ENCODE assay signal across 37 cellular contexts in the genomic region with DNA sequence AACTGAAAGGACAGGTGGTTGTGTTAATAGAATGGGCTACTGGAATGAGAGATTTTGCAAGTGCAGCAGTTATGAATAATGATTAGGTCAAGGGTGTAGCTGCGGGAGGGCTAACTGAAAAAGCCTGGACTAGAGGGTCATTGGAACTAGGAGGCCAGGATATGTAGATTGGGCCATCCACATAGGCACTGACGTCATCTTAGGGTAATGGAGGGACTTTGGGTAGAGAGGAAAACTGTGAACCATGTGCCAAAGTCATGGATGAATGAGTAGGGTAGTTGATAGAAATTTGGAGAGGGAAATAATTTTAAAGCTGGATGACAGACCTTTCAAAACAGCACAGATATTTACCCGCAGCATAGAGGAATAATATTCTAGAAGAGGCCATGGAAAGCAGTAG.
"Had no signal": no experiment of that assay in that cellular context is flagged by ENCODE, and none has a peak within 500 bp of the region (broad histone marks: within the 10 kb centered on the region; RNA-seq: fewer than 3 reads in every experiment).

No MANE protein-coding gene starts in this region.

- H3K9me3 ChIP-seq: adrenal gland, ascending aorta, body of pancreas, breast epithelium had no signal

- H3K36me3 Mint-ChIP-seq: activated naive CD4-positive, alpha-beta T cell treated with anti-CD3 and anti-CD28 coated beads, Interleukin-2, amount 10 ng/mL, durations not matched to agents 7 days and 5 days; activated naive CD4-positive, alpha-beta T cell treated with anti-CD3 and anti-CD28 coated beads, Interleukin-2, amount 50 U/mL, for 24 hours; activated naive CD4-positive, alpha-beta T cell treated with anti-CD3 and anti-CD28 coated beads, Interleukin-2, amount 50 U/mL, for 72 hours; activated naive CD8-positive, alpha-beta T cell; activated naive CD8-positive, alpha-beta T cell treated with anti-CD3 and anti-CD28 coated beads for 36 hours; brain had no signal

- H3K27ac ChIP-seq: adrenal gland, ascending aorta, body of pancreas, brain microvascular endothelial cell, breast epithelium, cardiac muscle cell had no signal

- DNase-seq: activated effector memory CD4-positive, alpha-beta T cell treated with anti-CD3 and anti-CD28 coated beads, Interleukin-2, amount 50 U/mL, for 16 hours; activated effector memory CD4-positive, alpha-beta T cell treated with Interleukin-2 at 50 U/mL for 16 hours; activated gamma-delta T cell; activated gamma-delta T cell treated with Interleukin-2 at 50 U/mL for 16 hours; activated naive CD4-positive, alpha-beta T cell; activated naive CD4-positive, alpha-beta T cell treated with anti-CD3 and anti-CD28 coated beads for 36 hours; activated naive CD4-positive, alpha-beta T cell treated with anti-CD3 and anti-CD28 coated beads, Interleukin-2, amount 10 ng/mL, durations not matched to agents 7 days and 5 days; activated naive CD4-positive, alpha-beta T cell treated with anti-CD3 and anti-CD28 coated beads, Interleukin-2, amount 50 U/mL, for 16 hours; activated naive CD4-positive, alpha-beta T cell treated with Interleukin-2 at 50 U/mL for 16 hours; activated naive CD8-positive, alpha-beta T cell treated with anti-CD3 and anti-CD28 coated beads for 36 hours; activated T-cell treated with anti-CD3 and anti-CD28 coated beads, Interleukin-2, amount 50 U/mL, for 1 hour; activated T-cell treated with anti-CD3 and anti-CD28 coated beads, Interleukin-2, amount 50 U/mL, for 24 hours; activated T-cell treated with anti-CD3 and anti-CD28 coated beads, Interleukin-2, amount 50 U/mL, for 4 hours; activated T-cell treated with anti-CD3 and anti-CD28 coated beads, Interleukin-2, amount 50 U/mL, for 48 hours; activated T-cell treated with anti-CD3 and anti-CD28 coated beads, Interleukin-2, amount 50 U/mL, for 72 hours; adrenal gland; amniotic stem cell; amygdala; anterior cingulate cortex; aorta; body of pancreas; brain microvascular endothelial cell; caudate nucleus; central memory CD4-positive, alpha-beta T cell; cerebellar nuclear complex had no signal

- ATAC-seq: activated naive CD4-positive, alpha-beta T cell treated with anti-CD3 and anti-CD28 coated beads, Interleukin-2, amount 50 U/mL, for 72 hours; activated T-cell treated with anti-CD3 and anti-CD28 coated beads, Interleukin-2, amount 50 U/mL, for 4 hours; activated T-cell treated with anti-CD3 and anti-CD28 coated beads, Interleukin-2, amount 50 U/mL, for 72 hours; activated T-helper 17 cell treated with anti-CD3 and anti-CD28 coated beads, Interleukin-2, amount 50 U/mL, for 72 hours; body of pancreas had no signal

- H3K4me1 ChIP-seq: adrenal gland, ascending aorta, body of pancreas, breast epithelium had no signal

- H3K4me1 Mint-ChIP-seq: activated naive CD4-positive, alpha-beta T cell treated with anti-CD3 and anti-CD28 coated beads, Interleukin-2, amount 10 ng/mL, durations not matched to agents 7 days and 5 days; activated naive CD4-positive, alpha-beta T cell treated with anti-CD3 and anti-CD28 coated beads, Interleukin-2, amount 50 U/mL, for 24 hours; activated naive CD8-positive, alpha-beta T cell treated with anti-CD3 and anti-CD28 coated beads for 36 hours; activated T-helper 17 cell treated with anti-CD3 and anti-CD28 coated beads, Interleukin-2, amount 50 U/mL, for 72 hours; brain; central memory CD8-positive, alpha-beta T cell had no signal

- H3K27me3 ChIP-seq: adrenal gland, ascending aorta, body of pancreas, brain microvascular endothelial cell, breast epithelium, cardiac muscle cell had no signal

- H3K4me3 Mint-ChIP-seq: activated naive CD4-positive, alpha-beta T cell treated with anti-CD3 and anti-CD28 coated beads for 36 hours; activated naive CD4-positive, alpha-beta T cell treated with anti-CD3 and anti-CD28 coated beads, Interleukin-2, amount 10 ng/mL, durations not matched to agents 7 days and 5 days; activated naive CD4-positive, alpha-beta T cell treated with anti-CD3 and anti-CD28 coated beads, Interleukin-2, amount 50 U/mL, for 24 hours; activated naive CD8-positive, alpha-beta T cell; activated naive CD8-positive, alpha-beta T cell treated with anti-CD3 and anti-CD28 coated beads for 36 hours; activated T-cell treated with anti-CD3 and anti-CD28 coated beads, Interleukin-2, amount 50 U/mL, for 24 hours; activated T-cell treated with anti-CD3 and anti-CD28 coated beads, Interleukin-2, amount 50 U/mL, for 4 hours; activated T-cell treated with anti-CD3 and anti-CD28 coated beads, Interleukin-2, amount 50 U/mL, for 72 hours; activated T-helper 1 cell treated with anti-CD3 and anti-CD28 coated beads, Interleukin-12 subunit alpha, Interleukin-12 subunit beta, Interleukin-2, Interleukin-4 antibody, amounts not matched to agents 30 ng/mL and 10 ng/mL and 1 ng/mL, durations not matched to agents 14 hours and 24 hours and 36 hours; activated T-helper 17 cell treated with anti-CD3 and anti-CD28 coated beads, Interleukin-2, amount 50 U/mL, for 72 hours; brain; central memory CD8-positive, alpha-beta T cell had no signal

- FAIRE-seq: bronchial epithelial cell had no signal

- H3K4me3 ChIP-seq: adrenal gland, ascending aorta, body of pancreas, breast epithelium, cardiac muscle cell had no signal

- H3K27me3 Mint-ChIP-seq: activated naive CD4-positive, alpha-beta T cell treated with anti-CD3 and anti-CD28 coated beads, Interleukin-2, amount 10 ng/mL, durations not matched to agents 7 days and 5 days; activated naive CD4-positive, alpha-beta T cell treated with anti-CD3 and anti-CD28 coated beads, Interleukin-2, amount 50 U/mL, for 24 hours; activated naive CD8-positive, alpha-beta T cell; activated naive CD8-positive, alpha-beta T cell treated with anti-CD3 and anti-CD28 coated beads for 36 hours; activated T-helper 17 cell treated with anti-CD3 and anti-CD28 coated beads, Interleukin-2, amount 50 U/mL, for 72 hours; brain; central memory CD8-positive, alpha-beta T cell had no signal

- H3K9me3 Mint-ChIP-seq: activated naive CD4-positive, alpha-beta T cell treated with anti-CD3 and anti-CD28 coated beads, Interleukin-2, amount 50 U/mL, for 24 hours; activated naive CD8-positive, alpha-beta T cell treated with anti-CD3 and anti-CD28 coated beads for 36 hours had no signal

- H3K27ac Mint-ChIP-seq: activated naive CD4-positive, alpha-beta T cell treated with anti-CD3 and anti-CD28 coated beads for 36 hours; activated naive CD4-positive, alpha-beta T cell treated with anti-CD3 and anti-CD28 coated beads, Interleukin-2, amount 10 ng/mL, durations not matched to agents 7 days and 5 days; activated naive CD4-positive, alpha-beta T cell treated with anti-CD3 and anti-CD28 coated beads, Interleukin-2, amount 50 U/mL, for 24 hours; activated naive CD4-positive, alpha-beta T cell treated with anti-CD3 and anti-CD28 coated beads, Interleukin-2, amount 50 U/mL, for 72 hours; activated naive CD8-positive, alpha-beta T cell; activated naive CD8-positive, alpha-beta T cell treated with anti-CD3 and anti-CD28 coated beads for 36 hours; activated T-cell treated with anti-CD3 and anti-CD28 coated beads, Interleukin-2, amount 50 U/mL, for 24 hours; activated T-cell treated with anti-CD3 and anti-CD28 coated beads, Interleukin-2, amount 50 U/mL, for 72 hours; activated T-helper 1 cell treated with anti-CD3 and anti-CD28 coated beads, Interleukin-12 subunit alpha, Interleukin-12 subunit beta, Interleukin-2, Interleukin-4 antibody, amounts not matched to agents 30 ng/mL and 10 ng/mL and 1 ng/mL, durations not matched to agents 14 hours and 24 hours and 36 hours; activated T-helper 17 cell treated with anti-CD3 and anti-CD28 coated beads, Interleukin-2, amount 50 U/mL, for 72 hours; activated T-helper 2 cell treated with anti-CD3 and anti-CD28 coated beads, Interferon-gamma antibody, Interleukin-2, Interleukin-4, amounts not matched to agents 10 μg/mL and 5 μg/mL and 100 μg/mL, durations not matched to agents 14 hours and 24 hours and 36 hours; brain had no signal

- H3K36me3 ChIP-seq: adrenal gland, ascending aorta, brain microvascular endothelial cell, breast epithelium, cardiac muscle cell had no signal
